12 cellular contexts compared by ENCODE assay signal in the genomic region with DNA sequence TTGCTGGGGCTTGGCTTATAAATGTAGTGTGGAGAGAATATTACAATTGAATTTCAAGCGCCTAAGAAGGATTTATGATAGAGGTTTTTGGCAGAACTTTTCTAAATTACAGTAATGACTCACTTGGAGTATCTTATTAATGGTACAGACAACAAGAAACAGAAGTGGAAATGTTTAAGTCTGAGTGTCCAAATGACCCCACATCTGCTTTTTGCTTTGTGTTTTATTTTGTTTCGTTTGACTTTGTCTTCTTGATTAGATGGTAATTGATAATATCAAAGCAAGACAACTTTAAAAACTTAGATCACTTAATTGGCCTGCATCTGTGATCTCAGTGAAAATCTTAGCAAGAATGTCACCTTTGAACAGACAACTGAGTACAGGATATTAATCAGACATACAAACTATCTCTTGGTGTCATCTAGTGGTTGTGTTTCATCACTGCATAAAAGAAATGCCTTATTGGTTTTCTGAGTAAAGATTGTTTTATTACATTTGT.
DNase-seq lines count a peak whose midpoint lies in the region; ATAC-seq and TF ChIP-seq lines count a peak whose summit lies in the region.
"Had no signal": no experiment of that assay in that cellular context is flagged by ENCODE, and none has a peak within 500 bp of the region (broad histone marks: within the 10 kb centered on the region; RNA-seq: fewer than 3 reads in every experiment).

No MANE protein-coding gene starts in this region.

- H3K4me1 ChIP-seq in breast epithelium = no peaks in the 10 kb centered on the region
- H3K4me1 ChIP-seq: HAP-1 had no signal

- H3K36me3 ChIP-seq in breast epithelium = no peaks in the 10 kb centered on the region
- H3K36me3 ChIP-seq: cardiac muscle cell, HAP-1 had no signal

- TF ChIP-seq CTCF in MCF 10A (IDR thresholded peaks at IDR 0.05; ENCODE audit: unreplicated experiment) = peak; percentile 38
- peak in 1 of 3 donors; percentile 23 for TF ChIP-seq CTCF in breast epithelium (IDR thresholded peaks at IDR 0.05)
- TF ChIP-seq CTCF in epithelial cell of proximal tubule (conservative IDR thresholded peaks at IDR 0.05; ENCODE audit: low read depth, low read length) = peak; percentile 58

- H3K9me3 ChIP-seq in breast epithelium = no peaks in the 10 kb centered on the region
- H3K9me3 ChIP-seq: HAP-1 had no signal

- intact Hi-C loops in MCF 10A (cut with micrococcal nuclease) = loop anchor here (1.0 to 5.0 kb wide), 4 partner anchors 273 to 997 kb away; no protein-coding TSS in a partner anchor
- intact Hi-C loops in breast epithelium (cut with DNase I; ENCODE audit: low total_unique reads) = no loop called here
- intact Hi-C loops in posterior cingulate gyrus (cut with DNase I) = loop anchor here (5.0 kb wide), 1 partner anchor 998 kb away; no protein-coding TSS in a partner anchor

- no TSS peak for BruUV-seq in MCF 10A (replicated peaks; lab: Mats Ljungman, UMichigan)

- H3K27ac Mint-ChIP-seq in MCF 10A (ENCODE audit: low read depth, unreplicated experiment) = no peak overlapping the region
- H3K27ac Mint-ChIP-seq: CD8-positive, alpha-beta memory T cell had no signal

- no peak for ATAC-seq in HG03521 (IDR thresholded peaks at IDR 0.05; ENCODE audit: unreplicated experiment)

- no peak for TF ChIP-seq POLR2A in breast epithelium (IDR thresholded peaks at IDR 0.05)

- H3K27ac ChIP-seq in breast epithelium = no peak overlapping the region
- H3K27ac ChIP-seq: cardiac muscle cell, SK-N-MC had no signal

- no peaks in the 10 kb centered on the region for H3K27me3 ChIP-seq in breast epithelium
- H3K27me3 ChIP-seq: cardiac muscle cell had no signal

- POLR2A ChIA-PET in MCF 10A (lab: Yijun Ruan, JAX) = no interaction called here

- H3K4me3 Mint-ChIP-seq in MCF 10A (ENCODE audit: unreplicated experiment) = no peak overlapping the region
- H3K4me3 Mint-ChIP-seq: CD8-positive, alpha-beta memory T cell had no signal

- H3K4me1 Mint-ChIP-seq in MCF 10A (ENCODE audit: insufficient read depth, unreplicated experiment) = no peaks in the 10 kb centered on the region
- H3K4me1 Mint-ChIP-seq: CD8-positive, alpha-beta memory T cell had no signal

- H3K4me3 ChIP-seq in breast epithelium = no peak overlapping the region
- H3K4me3 ChIP-seq in epithelial cell of proximal tubule (ENCODE audit: low read depth, low read length) = no peak overlapping the region
- H3K4me3 ChIP-seq: cardiac muscle cell, HAP-1, SK-N-MC had no signal

- CTCF ChIA-PET in MCF 10A (lab: Yijun Ruan, JAX) = interaction anchor here (0.6 to 2.0 kb wide), 20 partner anchors 9 to 1004 kb away, joined by 3 to 26 read pairs (median 4); no protein-coding TSS in a partner anchor

- DNase-seq in MCF 10A (ENCODE audit: unreplicated experiment) (peak; percentile 17), breast epithelium (ENCODE audit: low spot score in 2 of 2) (no peak), NCI-H774 (lab: John Stamatoyannopoulos, UW) (peak; percentile 53), epithelial cell of proximal tubule (ENCODE audit: low read depth) (peak; percentile 1), posterior cingulate gyrus (no peak), NCI-H226 (no peak), GDM1 (lab: John Stamatoyannopoulos, UW) (no peak)
- DNase-seq: CD8-positive, alpha-beta memory T cell had no signal

- no peaks in the 10 kb centered on the region for H3K36me3 Mint-ChIP-seq in MCF 10A (ENCODE audit: insufficient read depth, unreplicated experiment)
- H3K36me3 Mint-ChIP-seq: CD8-positive, alpha-beta memory T cell had no signal

- H3K27me3 Mint-ChIP-seq in MCF 10A (ENCODE audit: insufficient read depth, unreplicated experiment) = no peaks in the 10 kb centered on the region
- H3K27me3 Mint-ChIP-seq: CD8-positive, alpha-beta memory T cell had no signal

- no peaks in the 10 kb centered on the region for H3K9me3 Mint-ChIP-seq in MCF 10A (ENCODE audit: unreplicated experiment)

Comparison
In these comparisons a context has a peak if more than half of its experiments do, and no peak if none do; other contexts are left out.
1. DNase-seq: peak in MCF 10A (single experiment), NCI-H774 (single experiment) and epithelial cell of proximal tubule (single experiment); none in breast epithelium (0 of 2), posterior cingulate gyrus (0 of 10), NCI-H226 (single experiment) and GDM1 (single experiment).